Comparison of ENCODE assay signal across 8 cellular contexts in genomic region chr12:133080051-133080618, GRCh38. TPM values are rescaled to one million over a fixed set of nuclear protein-coding genes. Genes with fewer than 3 reads are reported as not detected.
A peak's percentile ranks its signal among the peaks of the same experiment; 100 is the strongest.
DNase-seq lines count a peak whose midpoint lies in the region; ATAC-seq and TF ChIP-seq lines count a peak whose summit lies in the region.

No MANE protein-coding gene starts in this region.

- H3K4me1 Mint-ChIP-seq in nephron progenitor cell = no peaks in the 10 kb centered on the region
- peaks cover 9% of the 10 kb centered on the region for H3K4me1 Mint-ChIP-seq in stimulated activated naive CD8-positive, alpha-beta T cell treated with anti-CD3 and anti-CD28 coated beads, Interleukin-15, amount 100 ng/mL, for 72 hours

- H3K27me3 ChIP-seq in GM23248 (replicated peaks; ENCODE audit: insufficient read depth) = no peaks in the 10 kb centered on the region
- no peaks in the 10 kb centered on the region for H3K27me3 ChIP-seq in RWPE2 (ENCODE audit: insufficient read depth, poor library complexity, severe bottlenecking)

- H3K36me3 ChIP-seq in GM23248 (ENCODE audit: low read depth) (peaks cover 36% of the 10 kb centered on the region), RWPE2 (ENCODE audit: low read depth) (peaks cover 35% of the 10 kb centered on the region)

- H3K9me3 Mint-ChIP-seq in nephron progenitor cell = peaks cover 10% of the 10 kb centered on the region
- peaks cover 41 to 55% of the 10 kb centered on the region in 2 donors for H3K9me3 Mint-ChIP-seq in stimulated activated naive CD8-positive, alpha-beta T cell treated with anti-CD3 and anti-CD28 coated beads, Interleukin-15, amount 100 ng/mL, for 72 hours

- peak overlapping the region; percentile 97 for H3K9ac ChIP-seq in GM23248

- peak; percentile 90 for ATAC-seq in RWPE2 (ENCODE audit: low read depth)
- peak; percentile 83 for ATAC-seq in stimulated activated naive CD8-positive, alpha-beta T cell treated with anti-CD3 and anti-CD28 coated beads, Interleukin-15, amount 100 ng/mL, for 72 hours

- 0 out of 2 replicates have a peak, but pooled peaks cover 8% of the 10 kb centered on the region for H3F3A ChIP-seq in GM23248 (ENCODE audit: insufficient read depth)

- peak overlapping the region; percentile 98 for H2AFZ ChIP-seq in GM23248

- H3K4me2 ChIP-seq in GM23248 (ENCODE audit: unreplicated experiment) = peak overlapping the region; percentile 86

- peak overlapping the region; percentile 92 for H3K4me3 ChIP-seq in GM23248
- peak overlapping the region; percentile 76 for H3K4me3 ChIP-seq in RWPE2 (ENCODE audit: severe bottlenecking)
- peak overlapping the region; percentile 87 for H3K4me3 ChIP-seq in fibroblast of villous mesenchyme (ENCODE audit: low read depth, low read length)

- 1% methylated on average over 40 of the region's 40 CpGs for WGBS in GM23248 (ENCODE audit: low coverage in 1 of 2, low lambda C conversion rate in 2 of 2, missing lambda C conversion rate in 2 of 2), 2 experiments

- TF ChIP-seq CTCF in RWPE2 (IDR thresholded peaks at IDR 0.05; ENCODE audit: poor library complexity, severe bottlenecking) (peak; percentile 22), fibroblast of villous mesenchyme (IDR thresholded peaks at IDR 0.05; ENCODE audit: insufficient read depth, low read depth, low read length) (no peak), nephron progenitor cell (IDR thresholded peaks at IDR 0.05) (no peak)

- peaks cover 36% of the 10 kb centered on the region for H3K79me2 ChIP-seq in GM23248 (ENCODE audit: insufficient read depth)

- H3K27ac Mint-ChIP-seq in nephron progenitor cell = no peak overlapping the region
- H3K27ac Mint-ChIP-seq in stimulated activated naive CD8-positive, alpha-beta T cell treated with anti-CD3 and anti-CD28 coated beads, Interleukin-15, amount 100 ng/mL, for 72 hours = no peak overlapping the region

- peak overlapping the region; percentile 99 for H3K27ac ChIP-seq in GM23248
- peak overlapping the region; percentile 81 for H3K27ac ChIP-seq in RWPE2 (ENCODE audit: poor library complexity, severe bottlenecking)

- DNase-seq in EL = peak; percentile 98
- DNase-seq in GM23248 = peak; percentile 99
- DNase-seq in LHCN-M2 (ENCODE audit: low read depth) = peak; percentile 98
- DNase-seq in RWPE2 (ENCODE audit: low spot score) = peak; percentile 98
- DNase-seq in activated effector memory CD4-positive, alpha-beta T cell treated with Interleukin-2 at 50 U/mL for 16 hours = peak; percentile 94
- peak; percentile 100 for DNase-seq in fibroblast of villous mesenchyme (ENCODE audit: low read depth)
- DNase-seq in nephron progenitor cell = peak; percentile 93
- peak; percentile 94 to 97 for DNase-seq in stimulated activated naive CD8-positive, alpha-beta T cell treated with anti-CD3 and anti-CD28 coated beads, Interleukin-15, amount 100 ng/mL, for 72 hours

- in situ Hi-C loops in GM23248 (cut with MboI) = no loop called here

- H3K9me3 ChIP-seq in GM23248 (ENCODE audit: low read depth) (peaks cover 8% of the 10 kb centered on the region), RWPE2 (ENCODE audit: severe bottlenecking) (peaks cover 17% of the 10 kb centered on the region)

- H3K27me3 Mint-ChIP-seq in nephron progenitor cell (ENCODE audit: low read depth, poor library complexity) = peaks cover 9% of the 10 kb centered on the region
- H3K27me3 Mint-ChIP-seq in stimulated activated naive CD8-positive, alpha-beta T cell treated with anti-CD3 and anti-CD28 coated beads, Interleukin-15, amount 100 ng/mL, for 72 hours = no peaks in the 10 kb centered on the region

- no peak overlapping the region for H3K4me3 Mint-ChIP-seq in nephron progenitor cell
- no peak overlapping the region for H3K4me3 Mint-ChIP-seq in stimulated activated naive CD8-positive, alpha-beta T cell treated with anti-CD3 and anti-CD28 coated beads, Interleukin-15, amount 100 ng/mL, for 72 hours

- 0 out of 2 replicates have a peak, but pooled peaks cover 3% of the 10 kb centered on the region for H3K4me1 ChIP-seq in GM23248 (ENCODE audit: insufficient read depth)
- no peaks in the 10 kb centered on the region for H3K4me1 ChIP-seq in RWPE2 (ENCODE audit: insufficient read depth, poor library complexity, severe bottlenecking)

- no peaks in the 10 kb centered on the region for H4K20me1 ChIP-seq in GM23248 (ENCODE audit: insufficient read depth)

- H3K9me2 ChIP-seq in GM23248 (ENCODE audit: insufficient read depth) = no peaks in the 10 kb centered on the region

- peaks cover 56% of the 10 kb centered on the region for H3K36me3 Mint-ChIP-seq in nephron progenitor cell (ENCODE audit: low read depth)

RNA-seq across cellular contexts. Expression of gene ZNF140, which starts 0.6 kb away (rescaled TPM):
- total RNA-seq in GM23248 (2014; rRNA removed; shearing (Covaris generic)) = 17.2 and 24.2 TPM in 2 replicates
- 15.7 and 16.4 TPM in 2 replicates for polyA plus RNA-seq in GM23248 (2016; fragmentation: Nextera tagmentation; extraction: Ambion mirVana)
- total RNA-seq in LHCN-M2 (2014; rRNA removed) = 11.7 and 14.4 TPM in 2 replicates
- polyA plus RNA-seq in LHCN-M2 (2012) = 7.5 TPM
- total RNA-seq in fibroblast of villous mesenchyme = 19.3 and 25.0 TPM in 2 replicates

RNA-seq across cellular contexts. Expression of gene ZNF84, which starts 42.8 kb away (rescaled TPM):
- 14.9 and 30.0 TPM in 2 replicates for total RNA-seq in GM23248 (2014; rRNA removed; shearing (Covaris generic))
- 13.8 and 16.1 TPM in 2 replicates for polyA plus RNA-seq in GM23248 (2016; fragmentation: Nextera tagmentation; extraction: Ambion mirVana)
- 21.8 and 27.7 TPM in 2 replicates for total RNA-seq in LHCN-M2 (2014; rRNA removed)
- 8.9 TPM for polyA plus RNA-seq in LHCN-M2 (2012)
- 23.2 and 25.0 TPM in 2 replicates for total RNA-seq in fibroblast of villous mesenchyme

RNA-seq across cellular contexts. Expression of gene ZNF891, which starts 49.9 kb away (rescaled TPM):
- total RNA-seq in GM23248 (2014; rRNA removed; shearing (Covaris generic)) = 0.43 and 0.63 TPM in 2 replicates
- 0.25 and 0.29 TPM in 2 replicates for polyA plus RNA-seq in GM23248 (2016; fragmentation: Nextera tagmentation; extraction: Ambion mirVana)
- 1.0 and 1.2 TPM in 2 replicates for total RNA-seq in LHCN-M2 (2014; rRNA removed)
- polyA plus RNA-seq in LHCN-M2 (2012) = 0.23 TPM
- 0.86 and 0.97 TPM in 2 replicates for total RNA-seq in fibroblast of villous mesenchyme

RNA-seq across cellular contexts. Expression of gene ZNF10, which starts 50.3 kb away (rescaled TPM):
- total RNA-seq in GM23248 (2014; rRNA removed; shearing (Covaris generic)) = 5.9 and 15.2 TPM in 2 replicates
- 2.8 and 3.6 TPM in 2 replicates for polyA plus RNA-seq in GM23248 (2016; fragmentation: Nextera tagmentation; extraction: Ambion mirVana)
- total RNA-seq in LHCN-M2 (2014; rRNA removed) = 7.2 and 8.1 TPM in 2 replicates
- 2.1 TPM for polyA plus RNA-seq in LHCN-M2 (2012)
- 5.2 TPM in 2 replicates for total RNA-seq in fibroblast of villous mesenchyme

Comparison
In these comparisons a context has a peak if more than half of its experiments do, and no peak if none do; other contexts are left out.
1. Peak in every context shown above with its lines: DNase-seq, ATAC-seq, H3K4me3 ChIP-seq and H3K27ac ChIP-seq.